22 cellular contexts compared by ENCODE assay signal in genomic region chr12:1094714-1095113, GRCh38.
DNase-seq lines count a peak whose midpoint lies in the region; ATAC-seq and TF ChIP-seq lines count a peak whose summit lies in the region.
"Had no signal": no experiment of that assay in that cellular context is flagged by ENCODE, and none has a peak within 500 bp of the region (broad histone marks: within the 10 kb centered on the region; RNA-seq: fewer than 3 reads in every experiment).

No MANE protein-coding gene starts in this region.

- no peaks in the 10 kb centered on the region for H3K36me3 ChIP-seq in GM06990 (ENCODE audit: control insufficient read depth, insufficient read depth, low read length)
- no peaks in the 10 kb centered on the region for H3K36me3 ChIP-seq in KMS-11 (ENCODE audit: insufficient read depth)
- H3K36me3 ChIP-seq: SJSA1 had no signal

- H3K27me3 ChIP-seq in GM06990 (replicated peaks; ENCODE audit: control insufficient read depth, insufficient read depth, low read length) (no peaks in the 10 kb centered on the region), KMS-11 (ENCODE audit: insufficient read depth, low read depth) (no peaks in the 10 kb centered on the region)
- H3K27me3 ChIP-seq: BLaER1, SJSA1 had no signal

- no peak overlapping the region for H3K4me3 Mint-ChIP-seq in activated CD8-positive, alpha-beta T cell treated with anti-CD3 and anti-CD28 coated beads for 36 hours
- no peak overlapping the region for H3K4me3 Mint-ChIP-seq in activated CD8-positive, alpha-beta T cell treated with anti-CD3 and anti-CD28 coated beads, Interleukin-2, amount 10 ng/mL, durations not matched to agents 7 days and 5 days
- H3K4me3 Mint-ChIP-seq: CD4-positive, CD25-positive, alpha-beta regulatory T cell had no signal

- peaks cover 13% of the 10 kb centered on the region; the same call in 1 of the 2 replicates for H4K20me1 ChIP-seq in KMS-11 (ENCODE audit: insufficient read depth)

- H3K9ac ChIP-seq in KMS-11 = no peak overlapping the region
- H3K9ac ChIP-seq: BLaER1, GM23248 had no signal

- DNase-seq in activated CD8-positive, alpha-beta T cell treated with anti-CD3 and anti-CD28 coated beads for 36 hours = no peak
- no peak for DNase-seq in activated CD8-positive, alpha-beta T cell treated with anti-CD3 and anti-CD28 coated beads, Interleukin-2, amount 10 ng/mL, durations not matched to agents 7 days and 5 days
- peak; percentile 47 for DNase-seq in GM06990 (ENCODE audit: extremely low read depth, insufficient read length)
- DNase-seq in GM12865 (ENCODE audit: low read depth) = peak; percentile 72
- DNase-seq in NCI-H345 (lab: John Stamatoyannopoulos, UW) = no peak
- DNase-seq in NCI-H526 (lab: John Stamatoyannopoulos, UW) = no peak
- DNase-seq: CD4-positive, CD25-positive, alpha-beta regulatory T cell; DMS153; DND-41; GM23248; H7; NCI-H1105 treated with DMSO at 0.1 percent for 48 hours; NCI-H146; NCI-H1930; NCI-H446 treated with DMSO at 0.1 percent for 48 hours; NCI-H526 treated with DMSO at 0.1 percent for 48 hours; Right ventricle myocardium superior; RPMI8226 had no signal

- H2AFZ ChIP-seq in KMS-11 (ENCODE audit: low read depth) = no peak overlapping the region
- H2AFZ ChIP-seq: GM23248 had no signal

- no peak for TF ChIP-seq CTCF in activated CD8-positive, alpha-beta T cell treated with anti-CD3 and anti-CD28 coated beads for 36 hours (IDR thresholded peaks at IDR 0.05)
- TF ChIP-seq CTCF in GM06990 (IDR thresholded peaks at IDR 0.05; ENCODE audit: insufficient read depth, low read length, poor library complexity, severe bottlenecking) = no peak
- TF ChIP-seq CTCF in GM12865 (IDR thresholded peaks at IDR 0.05; ENCODE audit: insufficient read depth, low read depth, low read length, missing control alignments) = no peak
- no peak for TF ChIP-seq CTCF in KMS-11 (conservative IDR thresholded peaks at IDR 0.05; ENCODE audit: low read depth, low read length)

- H3K27ac ChIP-seq in KMS-11 = no peak overlapping the region
- H3K27ac ChIP-seq: BLaER1, GM23248, SJSA1 had no signal

- H3K27me3 Mint-ChIP-seq in activated CD8-positive, alpha-beta T cell treated with anti-CD3 and anti-CD28 coated beads for 36 hours = no peaks in the 10 kb centered on the region
- no peaks in the 10 kb centered on the region for H3K27me3 Mint-ChIP-seq in activated CD8-positive, alpha-beta T cell treated with anti-CD3 and anti-CD28 coated beads, Interleukin-2, amount 10 ng/mL, durations not matched to agents 7 days and 5 days (ENCODE audit: low read depth)
- H3K27me3 Mint-ChIP-seq: CD4-positive, CD25-positive, alpha-beta regulatory T cell had no signal

- intact Hi-C loops in activated CD8-positive, alpha-beta T cell treated with anti-CD3 and anti-CD28 coated beads for 36 hours (cut with micrococcal nuclease) = loop anchor here (10.0 kb wide), 1 partner anchor 100 kb away; the partner anchor contains the start of gene ERC1

- H3K36me3 Mint-ChIP-seq in activated CD8-positive, alpha-beta T cell treated with anti-CD3 and anti-CD28 coated beads for 36 hours (ENCODE audit: low read depth) = no peaks in the 10 kb centered on the region
- no peaks in the 10 kb centered on the region for H3K36me3 Mint-ChIP-seq in activated CD8-positive, alpha-beta T cell treated with anti-CD3 and anti-CD28 coated beads, Interleukin-2, amount 10 ng/mL, durations not matched to agents 7 days and 5 days (ENCODE audit: low read depth)
- H3K36me3 Mint-ChIP-seq: CD4-positive, CD25-positive, alpha-beta regulatory T cell had no signal

- ATAC-seq in activated CD8-positive, alpha-beta T cell treated with anti-CD3 and anti-CD28 coated beads for 36 hours = no peak
- no peak for ATAC-seq in activated CD8-positive, alpha-beta T cell treated with anti-CD3 and anti-CD28 coated beads, Interleukin-2, amount 10 ng/mL, durations not matched to agents 7 days and 5 days
- ATAC-seq: K562 had no signal

- H3K27ac Mint-ChIP-seq in activated CD8-positive, alpha-beta T cell treated with anti-CD3 and anti-CD28 coated beads for 36 hours = peak overlapping the region; percentile 32
- H3K27ac Mint-ChIP-seq in activated CD8-positive, alpha-beta T cell treated with anti-CD3 and anti-CD28 coated beads, Interleukin-2, amount 10 ng/mL, durations not matched to agents 7 days and 5 days = no peak overlapping the region
- H3K27ac Mint-ChIP-seq: CD4-positive, CD25-positive, alpha-beta regulatory T cell had no signal

- peaks cover 51% of the 10 kb centered on the region for H3K79me2 ChIP-seq in KMS-11 (ENCODE audit: insufficient read depth, low read depth)

- POLR2A ChIA-PET in activated CD8-positive, alpha-beta T cell treated with anti-CD3 and anti-CD28 coated beads for 36 hours (lab: Charles Lee) = interaction anchor here (0.7 kb wide), 1 partner anchor 9 kb away, joined by 3 read pairs; no protein-coding TSS in a partner anchor
- POLR2A ChIA-PET in activated CD8-positive, alpha-beta T cell treated with anti-CD3 and anti-CD28 coated beads, Interleukin-2, amount 10 ng/mL, durations not matched to agents 7 days and 5 days (lab: Charles Lee) = no interaction called here

- CTCF ChIA-PET in activated CD8-positive, alpha-beta T cell treated with anti-CD3 and anti-CD28 coated beads for 36 hours (lab: Charles Lee) = interaction anchor here (1.3 to 2.0 kb wide), 2 partner anchors 14 to 88 kb away, joined by 3 to 4 read pairs; no protein-coding TSS in a partner anchor
- CTCF ChIA-PET in activated CD8-positive, alpha-beta T cell treated with anti-CD3 and anti-CD28 coated beads, Interleukin-2, amount 10 ng/mL, durations not matched to agents 7 days and 5 days (lab: Charles Lee) = interaction anchor here (1.8 kb wide), 1 partner anchor 10 kb away, joined by 12 read pairs; no protein-coding TSS in a partner anchor

- H3K4me3 ChIP-seq in GM06990 (replicated peaks; ENCODE audit: low read depth, low read length) (no peak overlapping the region), GM12865 (ENCODE audit: low read depth, low read length) (no peak overlapping the region), KMS-11 (IDR thresholded peaks at IDR 0.05; ENCODE audit: insufficient read depth, low read depth, low read length) (no peak overlapping the region)
- H3K4me3 ChIP-seq: BLaER1, GM23248, K562, SJSA1 had no signal

- H3K4me1 ChIP-seq in KMS-11 (ENCODE audit: low read depth, poor library complexity, severe bottlenecking) = peaks cover 61% of the 10 kb centered on the region
- H3K4me1 ChIP-seq: BLaER1 had no signal

- peaks cover 33% of the 10 kb centered on the region for H3K4me1 Mint-ChIP-seq in activated CD8-positive, alpha-beta T cell treated with anti-CD3 and anti-CD28 coated beads for 36 hours (ENCODE audit: low read depth)
- H3K4me1 Mint-ChIP-seq in activated CD8-positive, alpha-beta T cell treated with anti-CD3 and anti-CD28 coated beads, Interleukin-2, amount 10 ng/mL, durations not matched to agents 7 days and 5 days (ENCODE audit: low read depth) = peaks cover 6% of the 10 kb centered on the region

- H3K9me3 Mint-ChIP-seq in activated CD8-positive, alpha-beta T cell treated with anti-CD3 and anti-CD28 coated beads for 36 hours = no peaks in the 10 kb centered on the region
- no peaks in the 10 kb centered on the region for H3K9me3 Mint-ChIP-seq in activated CD8-positive, alpha-beta T cell treated with anti-CD3 and anti-CD28 coated beads, Interleukin-2, amount 10 ng/mL, durations not matched to agents 7 days and 5 days (ENCODE audit: insufficient read depth)

- H3K4me2 ChIP-seq in KMS-11 = peak overlapping the region; percentile 14; the same call in 1 of the 2 replicates
- H3K4me2 ChIP-seq: BLaER1 had no signal

Comparison
In these comparisons a context has a peak if more than half of its experiments do, and no peak if none do; other contexts are left out.
1. DNase-seq: peak in GM06990 (single experiment) and GM12865 (single experiment); none in activated CD8-positive, alpha-beta T cell treated with anti-CD3 and anti-CD28 coated beads for 36 hours (single experiment), activated CD8-positive, alpha-beta T cell treated with anti-CD3 and anti-CD28 coated beads, Interleukin-2, amount 10 ng/mL, durations not matched to agents 7 days and 5 days (single experiment), NCI-H345 (single experiment) and NCI-H526 (0 of 2).